ENCODE assay signal across 6 cellular contexts in genomic region chrX:48540480-48540879, GRCh38. TPM values are rescaled to one million over a fixed set of nuclear protein-coding genes. Genes with fewer than 3 reads are reported as not detected.
DNase-seq lines count a peak whose midpoint lies in the region; ATAC-seq and TF ChIP-seq lines count a peak whose summit lies in the region.

No MANE protein-coding gene starts in this region.

- no peaks in the 10 kb centered on the region for H3K9me3 Mint-ChIP-seq in type B pancreatic cell

- H3K27ac Mint-ChIP-seq in type B pancreatic cell, result peak overlapping the region; percentile 82

- peak overlapping the region; percentile 63 for H3K27ac ChIP-seq in cardiac muscle cell

- peaks cover 8% of the 10 kb centered on the region for H3K36me3 Mint-ChIP-seq in type B pancreatic cell

- H3K9me3 ChIP-seq in cardiac muscle cell (ENCODE audit: low read depth), result no peaks in the 10 kb centered on the region

- H3K4me1 Mint-ChIP-seq in type B pancreatic cell (ENCODE audit: unreplicated experiment), result peaks cover 6% of the 10 kb centered on the region

- ATAC-seq in Right ventricle myocardium inferior (no peak), HG02798 (IDR thresholded peaks at IDR 0.05; ENCODE audit: poor library complexity, unreplicated experiment) (no peak)

- H3K27me3 ChIP-seq in cardiac muscle cell, result no peaks in the 10 kb centered on the region

- peak overlapping the region; percentile 42 for H3K4me3 ChIP-seq in cardiac muscle cell
- peak overlapping the region; percentile 77 for H3K4me3 ChIP-seq in fibroblast of the aortic adventitia (ENCODE audit: low read depth, low read length)

- intact Hi-C loops in Right ventricle myocardium inferior (cut with DNase I), result no loop called here

- H3K4me1 ChIP-seq in cardiac muscle cell (ENCODE audit: low read depth), result no peaks in the 10 kb centered on the region

- no peaks in the 10 kb centered on the region for H3K36me3 ChIP-seq in cardiac muscle cell

- DNase-seq in cardiac muscle cell (ENCODE audit: low read depth in 1 of 2, low spot score in 1 of 2) (no peak), Right ventricle myocardium inferior (ENCODE audit: missing footprints) (no peak), fibroblast of the aortic adventitia (ENCODE audit: low read depth) (no peak), type B pancreatic cell (ENCODE audit: extremely low spot score, unreplicated experiment) (no peak), mucosa of gallbladder (ENCODE audit: low spot score) (no peak)

- H3K27me3 Mint-ChIP-seq in type B pancreatic cell, result no peaks in the 10 kb centered on the region

- TF ChIP-seq CTCF in cardiac muscle cell (IDR thresholded peaks at IDR 0.05; ENCODE audit: low read depth, low read length) (no peak), fibroblast of the aortic adventitia (IDR thresholded peaks at IDR 0.05; ENCODE audit: insufficient read depth, low read length) (no peak), type B pancreatic cell (conservative IDR thresholded peaks at IDR 0.05) (no peak)

- H3K4me3 Mint-ChIP-seq in type B pancreatic cell, result peak overlapping the region; percentile 92

RNA-seq across cellular contexts. Expression of gene TBC1D25, which starts 1.0 kb away (rescaled TPM):
- total RNA-seq in cardiac muscle cell, result 11.0 and 17.5 TPM in 2 replicates
- polyA plus RNA-seq in cardiac muscle cell, result 9.9 and 18.1 TPM in 2 replicates
- total RNA-seq in Right ventricle myocardium inferior, result 20.5 TPM
- total RNA-seq in fibroblast of the aortic adventitia (ENCODE audit: low replicate concordance), result 8.0 and 10.1 TPM in 2 replicates
- total RNA-seq in type B pancreatic cell (ENCODE audit: low replicate concordance), result 10.6 and 12.8 TPM in 2 replicates
- 17.8 TPM for total RNA-seq in mucosa of gallbladder

RNA-seq across cellular contexts. Expression of gene EBP, which starts 18.9 kb away (rescaled TPM):
- total RNA-seq in cardiac muscle cell (74.5 and 141 TPM in 2 replicates), Right ventricle myocardium inferior (54.1 TPM), fibroblast of the aortic adventitia (ENCODE audit: low replicate concordance) (30.7 and 49.2 TPM in 2 replicates), type B pancreatic cell (ENCODE audit: low replicate concordance) (79.8 and 95.9 TPM in 2 replicates), mucosa of gallbladder (127 TPM)
- polyA plus RNA-seq in cardiac muscle cell, result 100 and 159 TPM in 2 replicates

RNA-seq across cellular contexts. Expression of gene PORCN, which starts 31.7 kb away (rescaled TPM):
- total RNA-seq in cardiac muscle cell, result 24.2 and 29.2 TPM in 2 replicates
- polyA plus RNA-seq in cardiac muscle cell, result 13.3 and 20.1 TPM in 2 replicates
- total RNA-seq in Right ventricle myocardium inferior, result 13.5 TPM
- 9.1 and 10.1 TPM in 2 replicates for total RNA-seq in fibroblast of the aortic adventitia (ENCODE audit: low replicate concordance)
- total RNA-seq in type B pancreatic cell (ENCODE audit: low replicate concordance), result 3.6 and 10.0 TPM in 2 replicates
- 11.8 TPM for total RNA-seq in mucosa of gallbladder

RNA-seq across cellular contexts. Expression of gene RBM3, which starts 33.8 kb away (rescaled TPM):
- total RNA-seq in cardiac muscle cell (47.8 and 70.8 TPM in 2 replicates), Right ventricle myocardium inferior (113 TPM), fibroblast of the aortic adventitia (ENCODE audit: low replicate concordance) (125 and 463 TPM in 2 replicates), type B pancreatic cell (ENCODE audit: low replicate concordance) (131 and 178 TPM in 2 replicates), mucosa of gallbladder (46.0 TPM)
- 45.2 and 65.7 TPM in 2 replicates for polyA plus RNA-seq in cardiac muscle cell

RNA-seq across cellular contexts. Expression of gene WDR13, which starts 56.8 kb away (rescaled TPM):
- total RNA-seq in cardiac muscle cell (151 and 205 TPM in 2 replicates), Right ventricle myocardium inferior (170 TPM), fibroblast of the aortic adventitia (ENCODE audit: low replicate concordance) (41.2 and 72.7 TPM in 2 replicates), type B pancreatic cell (ENCODE audit: low replicate concordance) (80.2 and 96.1 TPM in 2 replicates), mucosa of gallbladder (156 TPM)
- polyA plus RNA-seq in cardiac muscle cell, result 150 and 168 TPM in 2 replicates
